17 cellular contexts compared by ENCODE assay signal in genomic region chr2:54099834-54100595, GRCh38. TPM values are rescaled to one million over a fixed set of nuclear protein-coding genes. Genes with fewer than 3 reads are reported as not detected.
A peak's percentile ranks its signal among the peaks of the same experiment; 100 is the strongest.
DNase-seq lines count a peak whose midpoint lies in the region; ATAC-seq lines count a peak whose summit lies in the region.
"Had no signal": no experiment of that assay in that cellular context is flagged by ENCODE, and none has a peak within 500 bp of the region (broad histone marks: within the 10 kb centered on the region; RNA-seq: fewer than 3 reads in every experiment).

No MANE protein-coding gene starts in this region.

- no peaks in the 10 kb centered on the region for H3K9me3 ChIP-seq in MG63
- H3K9me3 ChIP-seq: HAP-1 had no signal

- no peaks in the 10 kb centered on the region for H3K27me3 Mint-ChIP-seq in stimulated activated memory B cell treated with anti-CD40 and anti-IgM and Interleukin-4, amounts not matched to agents 10 μg/mL and 1 μg/mL and 100 μg/mL, for 72 hours
- H3K27me3 Mint-ChIP-seq in activated T-cell treated with anti-CD3 and anti-CD28 coated beads, Interleukin-2, amount 50 U/mL, for 72 hours (ENCODE audit: low read depth) = no peaks in the 10 kb centered on the region
- no peaks in the 10 kb centered on the region for H3K27me3 Mint-ChIP-seq in activated naive CD8-positive, alpha-beta T cell treated with anti-CD3 and anti-CD28 coated beads for 36 hours
- H3K27me3 Mint-ChIP-seq: activated naive CD4-positive, alpha-beta T cell treated with anti-CD3 and anti-CD28 coated beads, Interleukin-2, amount 50 U/mL, for 24 hours had no signal

- H3K4me3 ChIP-seq in MG63 = no peak overlapping the region
- H3K4me3 ChIP-seq: HAP-1 had no signal

- H3K36me3 ChIP-seq in MG63 = no peaks in the 10 kb centered on the region
- H3K36me3 ChIP-seq: HAP-1, WERI-Rb-1 had no signal

- H3K36me3 Mint-ChIP-seq in stimulated activated memory B cell treated with anti-CD40 and anti-IgM and Interleukin-4, amounts not matched to agents 10 μg/mL and 1 μg/mL and 100 μg/mL, for 72 hours = peaks cover 10% of the 10 kb centered on the region
- H3K36me3 Mint-ChIP-seq in activated T-cell treated with anti-CD3 and anti-CD28 coated beads, Interleukin-2, amount 50 U/mL, for 72 hours (ENCODE audit: insufficient read depth in 2 of 2) = peaks cover 2 to 3% of the 10 kb centered on the region in 2 donors
- H3K36me3 Mint-ChIP-seq in activated naive CD8-positive, alpha-beta T cell treated with anti-CD3 and anti-CD28 coated beads for 36 hours = no peaks in the 10 kb centered on the region

- H3K9me3 Mint-ChIP-seq in stimulated activated memory B cell treated with anti-CD40 and anti-IgM and Interleukin-4, amounts not matched to agents 10 μg/mL and 1 μg/mL and 100 μg/mL, for 72 hours = peaks cover 9% of the 10 kb centered on the region
- no peaks in the 10 kb centered on the region for H3K9me3 Mint-ChIP-seq in activated T-cell treated with anti-CD3 and anti-CD28 coated beads, Interleukin-2, amount 50 U/mL, for 72 hours
- no peaks in the 10 kb centered on the region for H3K9me3 Mint-ChIP-seq in activated naive CD8-positive, alpha-beta T cell treated with anti-CD3 and anti-CD28 coated beads for 36 hours
- H3K9me3 Mint-ChIP-seq: activated naive CD4-positive, alpha-beta T cell treated with anti-CD3 and anti-CD28 coated beads, Interleukin-2, amount 50 U/mL, for 24 hours had no signal

- H3K27me3 ChIP-seq in MG63 = no peaks in the 10 kb centered on the region; the same call in 1 of the 2 replicates

- peak overlapping the region; percentile 65 for H3K27ac Mint-ChIP-seq in stimulated activated memory B cell treated with anti-CD40 and anti-IgM and Interleukin-4, amounts not matched to agents 10 μg/mL and 1 μg/mL and 100 μg/mL, for 72 hours
- no peak overlapping the region for H3K27ac Mint-ChIP-seq in activated T-cell treated with anti-CD3 and anti-CD28 coated beads, Interleukin-2, amount 50 U/mL, for 72 hours
- H3K27ac Mint-ChIP-seq in activated naive CD8-positive, alpha-beta T cell treated with anti-CD3 and anti-CD28 coated beads for 36 hours = no peak overlapping the region
- H3K27ac Mint-ChIP-seq: activated naive CD4-positive, alpha-beta T cell treated with anti-CD3 and anti-CD28 coated beads, Interleukin-2, amount 50 U/mL, for 24 hours; mesothelial cell of epicardium had no signal

- H3K4me3 Mint-ChIP-seq in stimulated activated memory B cell treated with anti-CD40 and anti-IgM and Interleukin-4, amounts not matched to agents 10 μg/mL and 1 μg/mL and 100 μg/mL, for 72 hours = peak overlapping the region; percentile 48
- no peak overlapping the region for H3K4me3 Mint-ChIP-seq in activated T-cell treated with anti-CD3 and anti-CD28 coated beads, Interleukin-2, amount 50 U/mL, for 72 hours
- no peak overlapping the region for H3K4me3 Mint-ChIP-seq in activated naive CD8-positive, alpha-beta T cell treated with anti-CD3 and anti-CD28 coated beads for 36 hours
- H3K4me3 Mint-ChIP-seq: activated naive CD4-positive, alpha-beta T cell treated with anti-CD3 and anti-CD28 coated beads, Interleukin-2, amount 50 U/mL, for 24 hours; mesothelial cell of epicardium had no signal

- peaks cover 73% of the 10 kb centered on the region for H3K4me1 Mint-ChIP-seq in stimulated activated memory B cell treated with anti-CD40 and anti-IgM and Interleukin-4, amounts not matched to agents 10 μg/mL and 1 μg/mL and 100 μg/mL, for 72 hours
- peaks cover 10% of the 10 kb centered on the region for H3K4me1 Mint-ChIP-seq in activated T-cell treated with anti-CD3 and anti-CD28 coated beads, Interleukin-2, amount 50 U/mL, for 72 hours (ENCODE audit: low read depth)
- peaks cover 7% of the 10 kb centered on the region for H3K4me1 Mint-ChIP-seq in activated naive CD8-positive, alpha-beta T cell treated with anti-CD3 and anti-CD28 coated beads for 36 hours
- H3K4me1 Mint-ChIP-seq: mesothelial cell of epicardium had no signal

- no peak for DNase-seq in activated T-cell treated with anti-CD3 and anti-CD28 coated beads, Interleukin-2, amount 50 U/mL, for 72 hours
- DNase-seq in activated naive CD8-positive, alpha-beta T cell treated with anti-CD3 and anti-CD28 coated beads for 36 hours = no peak
- DNase-seq in SW 1271 (lab: John Stamatoyannopoulos, UW) (no peak), MG63 (no peak)
- DNase-seq: cortex of kidney, DND-41, NCI-H1105 treated with DMSO at 0.1 percent for 48 hours, OCI-M1, right cardiac atrium, WERI-Rb-1 had no signal

- ATAC-seq in GM19035 (IDR thresholded peaks at IDR 0.05; ENCODE audit: unreplicated experiment) = peak; percentile 71
- ATAC-seq in HG02642 (IDR thresholded peaks at IDR 0.05; ENCODE audit: poor library complexity, unreplicated experiment) = peak; percentile 84
- peak; percentile 66 for ATAC-seq in HG03442 (IDR thresholded peaks at IDR 0.05; ENCODE audit: unreplicated experiment)
- peak; percentile 95 for ATAC-seq in stimulated activated memory B cell treated with anti-CD40 and anti-IgM and Interleukin-4, amounts not matched to agents 10 μg/mL and 1 μg/mL and 100 μg/mL, for 72 hours
- ATAC-seq in activated T-cell treated with anti-CD3 and anti-CD28 coated beads, Interleukin-2, amount 50 U/mL, for 72 hours (replicated peaks in 1 of 2) = no peak
- ATAC-seq: right cardiac atrium had no signal

RNA-seq across cellular contexts. Expression of gene ACYP2, which starts 15.4 kb away (rescaled TPM):
- 10 to 100 TPM in 1 of 2 donors, 1 to 10 TPM in 1; 9.6 to 10.8 TPM for total RNA-seq in activated T-cell treated with anti-CD3 and anti-CD28 coated beads, Interleukin-2, amount 50 U/mL, for 72 hours
- 1 to 10 TPM; 6.2 to 7.5 TPM for total RNA-seq in activated naive CD8-positive, alpha-beta T cell treated with anti-CD3 and anti-CD28 coated beads for 36 hours
- 2.3 and 6.9 TPM in 2 replicates for total RNA-seq in MG63 (2014; rRNA removed; shearing (Covaris generic); ENCODE audit: low replicate concordance)

Comparison
In these comparisons a context has a peak if more than half of its experiments do, and no peak if none do; other contexts are left out.
1. ATAC-seq: peak in GM19035 (single experiment), HG02642 (single experiment), HG03442 (single experiment) and stimulated activated memory B cell treated with anti-CD40 and anti-IgM and Interleukin-4, amounts not matched to agents 10 μg/mL and 1 μg/mL and 100 μg/mL, for 72 hours (single experiment); none in activated T-cell treated with anti-CD3 and anti-CD28 coated beads, Interleukin-2, amount 50 U/mL, for 72 hours (0 of 2).